In the genomic region with DNA sequence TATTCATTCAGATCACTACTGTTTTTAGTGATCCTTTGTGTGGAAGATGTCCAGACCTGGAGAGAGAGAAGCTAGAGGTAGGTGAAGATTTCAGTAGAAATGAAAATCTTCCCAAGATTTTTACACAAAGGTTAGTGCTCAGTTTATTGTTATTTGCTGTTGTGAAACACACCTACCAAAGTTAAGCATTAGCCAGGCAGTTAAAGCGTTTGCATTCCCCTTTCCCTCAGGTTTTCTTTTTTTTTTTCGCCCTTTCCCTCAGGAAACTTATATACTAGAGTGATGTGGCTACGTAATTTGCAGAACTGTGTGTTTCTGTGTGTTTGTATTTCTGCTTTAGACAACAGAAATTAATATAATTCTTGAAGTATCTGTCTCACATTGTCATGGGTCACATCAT, we compare ENCODE assay signal across 2 cellular contexts.
TF ChIP-seq lines count a peak whose summit lies in the region.

No MANE protein-coding gene starts in this region.

TF ChIP-seq in H1, 55 proteins besides CTCF, POLR2A, EP300 and RAD21:
- TF ChIP-seq MAFK (IDR thresholded peaks at IDR 0.05; ENCODE audit: low read depth, low read length) (no peak), ASH2L (IDR thresholded peaks at IDR 0.05; ENCODE audit: low read length) (no peak), SUZ12 (IDR thresholded peaks at IDR 0.05; ENCODE audit: low read length) (no peak)
- TF ChIP-seq, protein P1, sequence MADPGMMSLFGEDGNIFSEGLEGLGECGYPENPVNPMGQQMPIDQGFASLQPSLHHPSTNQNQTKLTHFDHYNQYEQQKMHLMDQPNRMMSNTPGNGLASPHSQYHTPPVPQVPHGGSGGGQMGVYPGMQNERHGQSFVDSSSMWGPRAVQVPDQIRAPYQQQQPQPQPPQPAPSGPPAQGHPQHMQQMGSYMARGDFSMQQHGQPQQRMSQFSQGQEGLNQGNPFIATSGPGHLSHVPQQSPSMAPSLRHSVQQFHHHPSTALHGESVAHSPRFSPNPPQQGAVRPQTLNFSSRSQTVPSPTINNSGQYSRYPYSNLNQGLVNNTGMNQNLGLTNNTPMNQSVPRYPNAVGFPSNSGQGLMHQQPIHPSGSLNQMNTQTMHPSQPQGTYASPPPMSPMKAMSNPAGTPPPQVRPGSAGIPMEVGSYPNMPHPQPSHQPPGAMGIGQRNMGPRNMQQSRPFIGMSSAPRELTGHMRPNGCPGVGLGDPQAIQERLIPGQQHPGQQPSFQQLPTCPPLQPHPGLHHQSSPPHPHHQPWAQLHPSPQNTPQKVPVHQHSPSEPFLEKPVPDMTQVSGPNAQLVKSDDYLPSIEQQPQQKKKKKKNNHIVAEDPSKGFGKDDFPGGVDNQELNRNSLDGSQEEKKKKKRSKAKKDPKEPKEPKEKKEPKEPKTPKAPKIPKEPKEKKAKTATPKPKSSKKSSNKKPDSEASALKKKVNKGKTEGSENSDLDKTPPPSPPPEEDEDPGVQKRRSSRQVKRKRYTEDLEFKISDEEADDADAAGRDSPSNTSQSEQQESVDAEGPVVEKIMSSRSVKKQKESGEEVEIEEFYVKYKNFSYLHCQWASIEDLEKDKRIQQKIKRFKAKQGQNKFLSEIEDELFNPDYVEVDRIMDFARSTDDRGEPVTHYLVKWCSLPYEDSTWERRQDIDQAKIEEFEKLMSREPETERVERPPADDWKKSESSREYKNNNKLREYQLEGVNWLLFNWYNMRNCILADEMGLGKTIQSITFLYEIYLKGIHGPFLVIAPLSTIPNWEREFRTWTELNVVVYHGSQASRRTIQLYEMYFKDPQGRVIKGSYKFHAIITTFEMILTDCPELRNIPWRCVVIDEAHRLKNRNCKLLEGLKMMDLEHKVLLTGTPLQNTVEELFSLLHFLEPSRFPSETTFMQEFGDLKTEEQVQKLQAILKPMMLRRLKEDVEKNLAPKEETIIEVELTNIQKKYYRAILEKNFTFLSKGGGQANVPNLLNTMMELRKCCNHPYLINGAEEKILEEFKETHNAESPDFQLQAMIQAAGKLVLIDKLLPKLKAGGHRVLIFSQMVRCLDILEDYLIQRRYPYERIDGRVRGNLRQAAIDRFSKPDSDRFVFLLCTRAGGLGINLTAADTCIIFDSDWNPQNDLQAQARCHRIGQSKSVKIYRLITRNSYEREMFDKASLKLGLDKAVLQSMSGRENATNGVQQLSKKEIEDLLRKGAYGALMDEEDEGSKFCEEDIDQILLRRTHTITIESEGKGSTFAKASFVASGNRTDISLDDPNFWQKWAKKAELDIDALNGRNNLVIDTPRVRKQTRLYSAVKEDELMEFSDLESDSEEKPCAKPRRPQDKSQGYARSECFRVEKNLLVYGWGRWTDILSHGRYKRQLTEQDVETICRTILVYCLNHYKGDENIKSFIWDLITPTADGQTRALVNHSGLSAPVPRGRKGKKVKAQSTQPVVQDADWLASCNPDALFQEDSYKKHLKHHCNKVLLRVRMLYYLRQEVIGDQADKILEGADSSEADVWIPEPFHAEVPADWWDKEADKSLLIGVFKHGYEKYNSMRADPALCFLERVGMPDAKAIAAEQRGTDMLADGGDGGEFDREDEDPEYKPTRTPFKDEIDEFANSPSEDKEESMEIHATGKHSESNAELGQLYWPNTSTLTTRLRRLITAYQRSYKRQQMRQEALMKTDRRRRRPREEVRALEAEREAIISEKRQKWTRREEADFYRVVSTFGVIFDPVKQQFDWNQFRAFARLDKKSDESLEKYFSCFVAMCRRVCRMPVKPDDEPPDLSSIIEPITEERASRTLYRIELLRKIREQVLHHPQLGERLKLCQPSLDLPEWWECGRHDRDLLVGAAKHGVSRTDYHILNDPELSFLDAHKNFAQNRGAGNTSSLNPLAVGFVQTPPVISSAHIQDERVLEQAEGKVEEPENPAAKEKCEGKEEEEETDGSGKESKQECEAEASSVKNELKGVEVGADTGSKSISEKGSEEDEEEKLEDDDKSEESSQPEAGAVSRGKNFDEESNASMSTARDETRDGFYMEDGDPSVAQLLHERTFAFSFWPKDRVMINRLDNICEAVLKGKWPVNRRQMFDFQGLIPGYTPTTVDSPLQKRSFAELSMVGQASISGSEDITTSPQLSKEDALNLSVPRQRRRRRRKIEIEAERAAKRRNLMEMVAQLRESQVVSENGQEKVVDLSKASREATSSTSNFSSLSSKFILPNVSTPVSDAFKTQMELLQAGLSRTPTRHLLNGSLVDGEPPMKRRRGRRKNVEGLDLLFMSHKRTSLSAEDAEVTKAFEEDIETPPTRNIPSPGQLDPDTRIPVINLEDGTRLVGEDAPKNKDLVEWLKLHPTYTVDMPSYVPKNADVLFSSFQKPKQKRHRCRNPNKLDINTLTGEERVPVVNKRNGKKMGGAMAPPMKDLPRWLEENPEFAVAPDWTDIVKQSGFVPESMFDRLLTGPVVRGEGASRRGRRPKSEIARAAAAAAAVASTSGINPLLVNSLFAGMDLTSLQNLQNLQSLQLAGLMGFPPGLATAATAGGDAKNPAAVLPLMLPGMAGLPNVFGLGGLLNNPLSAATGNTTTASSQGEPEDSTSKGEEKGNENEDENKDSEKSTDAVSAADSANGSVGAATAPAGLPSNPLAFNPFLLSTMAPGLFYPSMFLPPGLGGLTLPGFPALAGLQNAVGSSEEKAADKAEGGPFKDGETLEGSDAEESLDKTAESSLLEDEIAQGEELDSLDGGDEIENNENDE (IDR thresholded peaks at IDR 0.05; ENCODE audit: insufficient replicate concordance, low read length) = no peak

TF ChIP-seq in HepG2, 621 proteins besides CTCF, POLR2A, EP300 and RAD21:
- TF ChIP-seq GATAD2A (CRISPR knock-in tag; IDR thresholded peaks at IDR 0.05) = peak; percentile 11; the same call in 1 of the 2 replicates
- no peak for TF ChIP-seq ZNF546 (CRISPR knock-in tag; conservative IDR thresholded peaks at IDR 0.05)
